29 cellular contexts compared by ENCODE assay signal in genomic region chr10:86962981-86963310, GRCh38. TPM values are rescaled to one million over a fixed set of nuclear protein-coding genes. Genes with fewer than 3 reads are reported as not detected.
DNase-seq lines count a peak whose midpoint lies in the region; ATAC-seq and TF ChIP-seq lines count a peak whose summit lies in the region.
"Had no signal": no experiment of that assay in that cellular context is flagged by ENCODE, and none has a peak within 500 bp of the region (broad histone marks: within the 10 kb centered on the region; RNA-seq: fewer than 3 reads in every experiment).

No MANE protein-coding gene starts in this region.

- intact Hi-C loops in cardiac septum (cut with DNase I) (no loop called here), Right ventricle myocardium inferior (cut with DNase I) (no loop called here), tibial artery (cut with DNase I; ENCODE audit: low total_unique reads) (loop anchor here (2.0 to 10.0 kb wide), 2 partner anchors 20 to 132 kb away; partner anchors contain the start of genes GLUD1 and SHLD2)

- H3K4me1 ChIP-seq in osteoblast (ENCODE audit: insufficient read depth, low read length) (peaks cover 28% of the 10 kb centered on the region), tibial artery (peaks cover 5 to 78% (median 72%) of the 10 kb centered on the region in 4 donors), Karpas-422 (ENCODE audit: low read length) (no peaks in the 10 kb centered on the region; the same call in none of the 2 replicates)

- no peaks in the 10 kb centered on the region for H3K79me2 ChIP-seq in osteoblast (ENCODE audit: insufficient read depth, low read length)
- no peaks in the 10 kb centered on the region for H3K79me2 ChIP-seq in Karpas-422 (ENCODE audit: low read length)

- H3K27ac ChIP-seq in osteoblast (ENCODE audit: low read depth, low read length) (no peak overlapping the region), tibial artery (peak overlapping the region; percentile 70 to 100), Karpas-422 (ENCODE audit: low read length) (no peak overlapping the region)
- H3K27ac ChIP-seq: KMS-11, SK-N-MC had no signal

- H3K4me3 ChIP-seq in osteoblast (ENCODE audit: insufficient read depth, low read length) (no peak overlapping the region), tibial artery (no peak overlapping the region), Karpas-422 (ENCODE audit: low read length) (no peak overlapping the region)
- H3K4me3 ChIP-seq: GM23338, HAP-1, SK-N-MC had no signal

- H3K27me3 ChIP-seq in osteoblast (ENCODE audit: insufficient read depth, low read length) (no peaks in the 10 kb centered on the region), tibial artery (no peaks in the 10 kb centered on the region), Karpas-422 (ENCODE audit: low read length) (no peaks in the 10 kb centered on the region)
- H3K27me3 ChIP-seq: BE2C had no signal

- H2AFZ ChIP-seq in osteoblast (ENCODE audit: low read length) (no peak overlapping the region), Karpas-422 (ENCODE audit: low read length) (no peak overlapping the region)
- H2AFZ ChIP-seq: GM23338 had no signal

- H3K9ac ChIP-seq in Karpas-422 (ENCODE audit: low read length), result no peak overlapping the region
- H3K9ac ChIP-seq: KMS-11 had no signal

- peak; percentile 41 for DNase-seq in cardiac septum (ENCODE audit: low spot score)
- no peak for DNase-seq in Right ventricle myocardium inferior (ENCODE audit: missing footprints)
- DNase-seq in left lobe of liver (ENCODE audit: low spot score), result peak; percentile 36
- peak; percentile 53 for DNase-seq in osteoblast (ENCODE audit: insufficient read length, low spot score, missing footprints)
- no peak for DNase-seq in tibial artery
- no peak for DNase-seq in Karpas-422
- no peak for DNase-seq in activated T-cell treated with anti-CD3 and anti-CD28 coated beads, Interleukin-2, amount 50 U/mL, for 48 hours
- DNase-seq in stimulated activated CD4-positive, alpha-beta T cell treated with anti-CD3 and anti-CD28 coated beads, Interleukin-1b, Interleukin-23, amount 100 ng/mL, for 48 hours, result no peak
- DNase-seq: ACHN, BE2C, HFFc6, NCI-H1092, NCI-H1417 treated with DMSO at 0.1 percent for 48 hours, NCI-H1694 treated with DMSO at 0.1 percent for 48 hours, NCI-H2081, NCI-H2171, NCI-H226, NCI-H510A, NCI-H69, SIG-M5 had no signal

- no peak overlapping the region for H3K4me2 ChIP-seq in osteoblast (ENCODE audit: insufficient read depth, low read length)
- no peak overlapping the region for H3K4me2 ChIP-seq in Karpas-422 (ENCODE audit: low read depth, low read length, poor library complexity, severe bottlenecking)
- H3K4me2 ChIP-seq: GM23338, KMS-11 had no signal

- ATAC-seq in Right ventricle myocardium inferior (no peak), left lobe of liver (no peak)
- ATAC-seq: GM23338, Panc1 had no signal

- no peaks in the 10 kb centered on the region for H4K20me1 ChIP-seq in osteoblast (ENCODE audit: insufficient read depth, low read length)
- H4K20me1 ChIP-seq in Karpas-422 (ENCODE audit: insufficient read depth, low read depth, low read length), result no peaks in the 10 kb centered on the region

- TF ChIP-seq CTCF in osteoblast (IDR thresholded peaks at IDR 0.05; ENCODE audit: extremely low read depth, low read depth, low read length) (no peak), tibial artery (IDR thresholded peaks at IDR 0.05) (no peak)

- H3K9me2 ChIP-seq in Karpas-422 (replicated peaks; ENCODE audit: insufficient read depth, low read length), result no peaks in the 10 kb centered on the region

- H3K9me3 ChIP-seq in osteoblast (ENCODE audit: low read depth, low read length) (no peaks in the 10 kb centered on the region), tibial artery (no peaks in the 10 kb centered on the region), Karpas-422 (ENCODE audit: low read length) (no peaks in the 10 kb centered on the region)
- H3K9me3 ChIP-seq: BE2C, HAP-1 had no signal

- H3K36me3 ChIP-seq in osteoblast (ENCODE audit: insufficient read depth, low read length), result no peaks in the 10 kb centered on the region
- H3K36me3 ChIP-seq in tibial artery, result peaks cover 0 to 6% (median 0%) of the 10 kb centered on the region in 3 donors
- no peaks in the 10 kb centered on the region for H3K36me3 ChIP-seq in Karpas-422 (ENCODE audit: insufficient read depth, low read length)
- H3K36me3 ChIP-seq: BE2C, HAP-1 had no signal

RNA-seq across cellular contexts. Expression of gene SNCG, which starts 4.5 kb away (rescaled TPM):
- 9.3 TPM for total RNA-seq in cardiac septum
- total RNA-seq in Right ventricle myocardium inferior, result 24.7 TPM
- 2.0 TPM for total RNA-seq in left lobe of liver
- 0.36 and 2.4 TPM in 2 replicates for total RNA-seq in osteoblast
- not detected in 2 replicates for total RNA-seq in Karpas-422 (2014; rRNA removed; shearing (Covaris generic); ENCODE audit: low replicate concordance)
- total RNA-seq: CD8-positive, alpha-beta memory T cell; OCI-LY7 had no signal

RNA-seq across cellular contexts. Expression of gene ADIRF, which starts 5.3 kb away (rescaled TPM):
- total RNA-seq in cardiac septum, result 33.0 TPM
- total RNA-seq in Right ventricle myocardium inferior, result 54.6 TPM
- total RNA-seq in left lobe of liver, result 79.3 TPM
- 11.9 and 18.3 TPM in 2 replicates for total RNA-seq in osteoblast
- total RNA-seq in Karpas-422 (2014; rRNA removed; shearing (Covaris generic); ENCODE audit: low replicate concordance), result not detected in 2 replicates
- total RNA-seq: CD8-positive, alpha-beta memory T cell; Daoy; G401; GM23338; OCI-LY7 had no signal

RNA-seq across cellular contexts. Expression of gene MMRN2, which starts 5.5 kb away (rescaled TPM):
- total RNA-seq in cardiac septum (28.0 TPM), Right ventricle myocardium inferior (35.8 TPM), left lobe of liver (9.6 TPM), osteoblast (1.1 and 3.5 TPM in 2 replicates)
- total RNA-seq in Karpas-422 (2014; rRNA removed; shearing (Covaris generic); ENCODE audit: low replicate concordance), result not detected in 2 replicates
- total RNA-seq: CD8-positive, alpha-beta memory T cell; OCI-LY7 had no signal

RNA-seq across cellular contexts. Expression of gene FAM25A, which starts 57.1 kb away (rescaled TPM):
- total RNA-seq in cardiac septum (not detected), Right ventricle myocardium inferior (not detected), left lobe of liver (not detected), osteoblast (not detected in 2 replicates)
- total RNA-seq in Karpas-422 (2014; rRNA removed; shearing (Covaris generic); ENCODE audit: low replicate concordance), result not detected in 2 replicates
- total RNA-seq: CD8-positive, alpha-beta memory T cell; Daoy; G401; GM23338; HFFc6; OCI-LY7 had no signal

Comparison
In these comparisons a context has a peak if more than half of its experiments do, and no peak if none do; other contexts are left out.
1. DNase-seq: peak in cardiac septum (single experiment), left lobe of liver (single experiment) and osteoblast (single experiment); none in Right ventricle myocardium inferior (single experiment), tibial artery (0 of 2), Karpas-422 (single experiment), activated T-cell treated with anti-CD3 and anti-CD28 coated beads, Interleukin-2, amount 50 U/mL, for 48 hours (0 of 2) and stimulated activated CD4-positive, alpha-beta T cell treated with anti-CD3 and anti-CD28 coated beads, Interleukin-1b, Interleukin-23, amount 100 ng/mL, for 48 hours (single experiment).
2. H3K27ac ChIP-seq: peak in tibial artery (2 of 2); none in osteoblast (single experiment) and Karpas-422 (single experiment).
3. RNA of gene ADIRF, which starts 5.3 kb away (total RNA-seq): 79.3 TPM in left lobe of liver (single experiment), 54.6 TPM in Right ventricle myocardium inferior (single experiment), 33.0 TPM in cardiac septum (single experiment) and 11.9 to 18.3 TPM in osteoblast; not detected in Karpas-422; every median in the first group is over 10 times any median in the second.